ENCODE assay signal across 13 cellular contexts in genomic region chr17:61310611-61311010, GRCh38.
"Had no signal": no experiment of that assay in that cellular context is flagged by ENCODE, and none has a peak within 500 bp of the region (broad histone marks: within the 10 kb centered on the region; RNA-seq: fewer than 3 reads in every experiment).

No MANE protein-coding gene starts in this region.

- H3K4me3 ChIP-seq: breast epithelium, hepatocyte, lower lobe of right lung, upper lobe of right lung had no signal

- H3K4me3 Mint-ChIP-seq: activated naive CD4-positive, alpha-beta T cell treated with anti-CD3 and anti-CD28 coated beads, Interleukin-2, amount 50 U/mL, for 24 hours; naive thymus-derived CD8-positive, alpha-beta T cell had no signal

- H3K9me3 Mint-ChIP-seq: activated naive CD4-positive, alpha-beta T cell treated with anti-CD3 and anti-CD28 coated beads, Interleukin-2, amount 50 U/mL, for 24 hours; naive thymus-derived CD8-positive, alpha-beta T cell had no signal

- H3K4me1 Mint-ChIP-seq: activated naive CD4-positive, alpha-beta T cell treated with anti-CD3 and anti-CD28 coated beads, Interleukin-2, amount 50 U/mL, for 24 hours; naive thymus-derived CD8-positive, alpha-beta T cell had no signal

- H3K27ac Mint-ChIP-seq: activated naive CD4-positive, alpha-beta T cell treated with anti-CD3 and anti-CD28 coated beads, Interleukin-2, amount 50 U/mL, for 24 hours; naive thymus-derived CD8-positive, alpha-beta T cell had no signal

- H3K27me3 ChIP-seq: breast epithelium, hepatocyte, upper lobe of right lung had no signal

- H2AFZ ChIP-seq: hepatocyte had no signal

- H3K36me3 ChIP-seq: breast epithelium, lower lobe of right lung, upper lobe of right lung had no signal

- H3K27ac ChIP-seq: breast epithelium had no signal

- H3K79me2 ChIP-seq: hepatocyte had no signal

- DNase-seq: activated CD4-positive, CD25-positive, alpha-beta regulatory T cell; activated effector memory CD4-positive, alpha-beta T cell treated with Interleukin-2 at 50 U/mL for 16 hours; activated T-cell treated with anti-CD3 and anti-CD28 coated beads, Interleukin-2, amount 50 U/mL, for 1 hour; lower lobe of right lung; naive thymus-derived CD8-positive, alpha-beta T cell; stimulated activated CD4-positive, alpha-beta T cell treated with anti-CD3 and anti-CD28 coated beads, Interleukin-2, amount 100 ng/mL, for 48 hours; stimulated activated CD8-positive, alpha-beta memory T cell treated with anti-CD3 and anti-CD28 coated beads, Interleukin-4, amount 100 ng/mL, for 48 hours; stimulated activated naive CD8-positive, alpha-beta T cell treated with anti-CD3 and anti-CD28 coated beads, Interleukin-15, Interleukin-2, amounts not matched to agents 100 U/mL and 50 U/mL, for 24 hours; T-helper 1 cell; upper lobe of right lung had no signal

- H3K4me2 ChIP-seq: hepatocyte had no signal

- H3K9me3 ChIP-seq: breast epithelium, lower lobe of right lung, upper lobe of right lung had no signal

- H3K27me3 Mint-ChIP-seq: activated naive CD4-positive, alpha-beta T cell treated with anti-CD3 and anti-CD28 coated beads, Interleukin-2, amount 50 U/mL, for 24 hours; naive thymus-derived CD8-positive, alpha-beta T cell had no signal
